ENCODE assay signal across 1 cellular context in genomic region chr2:170770304-170771048, GRCh38.
TF ChIP-seq lines count a peak whose summit lies in the region.

A gene with protein sequence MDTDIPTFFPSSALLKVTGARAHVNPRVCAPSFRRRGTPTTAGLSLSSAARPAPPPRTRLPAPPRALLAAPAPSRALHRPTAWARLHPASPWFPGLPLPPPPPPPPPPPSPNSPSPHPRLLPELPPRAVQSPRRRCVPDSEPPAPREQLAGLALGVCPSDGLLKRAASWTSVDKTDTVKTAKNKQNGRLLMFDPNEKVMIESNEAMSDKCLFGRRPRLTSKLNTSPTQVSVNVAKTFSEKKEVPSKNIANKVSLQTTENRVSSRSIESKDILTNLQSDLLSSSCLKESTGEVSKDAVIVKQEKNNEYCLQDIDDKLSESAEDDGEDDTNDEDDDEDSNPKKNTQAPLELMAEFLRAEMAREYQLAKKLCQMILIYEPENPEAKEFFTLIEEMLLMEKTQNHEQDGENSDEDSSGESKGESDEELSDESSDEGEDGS (plus strand): TSS chr2:170770378. CDS start chr2:170770682, 304 bp downstream.

TF ChIP-seq in K562, 482 proteins besides CTCF, POLR2A, EP300 and RAD21 (continued from another document and continues in another):
- TF ChIP-seq, protein P1, sequence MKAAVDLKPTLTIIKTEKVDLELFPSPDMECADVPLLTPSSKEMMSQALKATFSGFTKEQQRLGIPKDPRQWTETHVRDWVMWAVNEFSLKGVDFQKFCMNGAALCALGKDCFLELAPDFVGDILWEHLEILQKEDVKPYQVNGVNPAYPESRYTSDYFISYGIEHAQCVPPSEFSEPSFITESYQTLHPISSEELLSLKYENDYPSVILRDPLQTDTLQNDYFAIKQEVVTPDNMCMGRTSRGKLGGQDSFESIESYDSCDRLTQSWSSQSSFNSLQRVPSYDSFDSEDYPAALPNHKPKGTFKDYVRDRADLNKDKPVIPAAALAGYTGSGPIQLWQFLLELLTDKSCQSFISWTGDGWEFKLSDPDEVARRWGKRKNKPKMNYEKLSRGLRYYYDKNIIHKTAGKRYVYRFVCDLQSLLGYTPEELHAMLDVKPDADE (conservative IDR thresholded peaks at IDR 0.05; ENCODE audit: control insufficient read depth, low read depth, low read length), result no peak; the same call in 1 of the 2 replicates
- TF ChIP-seq ZNF354B (CRISPR knock-in tag; IDR thresholded peaks at IDR 0.05) (no peak), TAF1 (IDR thresholded peaks at IDR 0.05; ENCODE audit: control insufficient read depth, extremely low read depth, insufficient read depth, low read length, severe bottlenecking) (peak; percentile 70), FOXP1 (CRISPR knock-in tag; IDR thresholded peaks at IDR 0.05) (peak; percentile 15; the same call in 1 of the 2 replicates), PML (IDR thresholded peaks at IDR 0.05; ENCODE audit: low read length) (peak; percentile 52), KLF10 (CRISPR knock-in tag; IDR thresholded peaks at IDR 0.05) (no peak), MEF2D (tag; conservative IDR thresholded peaks at IDR 0.05; ENCODE audit: low read depth) (no peak), SREBF1 (IDR thresholded peaks at IDR 0.05; ENCODE audit: borderline replicate concordance, low read depth, low read length) (no peak), ZNF232 (CRISPR knock-in tag; IDR thresholded peaks at IDR 0.05) (no peak), ELF2 (CRISPR knock-in tag; IDR thresholded peaks at IDR 0.05) (no peak), MCM2 (IDR thresholded peaks at IDR 0.05; ENCODE audit: low read depth) (no peak), CGGBP1 (CRISPR knock-in tag; IDR thresholded peaks at IDR 0.05) (no peak), MYC (IDR thresholded peaks at IDR 0.05; ENCODE audit: low read depth, low read length) (peak; percentile 70), MYC (CRISPR knock-in tag; IDR thresholded peaks at IDR 0.05; ENCODE audit: borderline replicate concordance, low read depth) (peak; percentile 63; the same call in 1 of the 2 replicates), STAT5A (IDR thresholded peaks at IDR 0.05; ENCODE audit: borderline replicate concordance, low read length) (no peak), DACH1 (IDR thresholded peaks at IDR 0.05; ENCODE audit: partially characterized antibody) (peak; percentile 43), STAT5B (CRISPR knock-in tag; IDR thresholded peaks at IDR 0.05) (no peak), KDM4B (IDR thresholded peaks at IDR 0.05; ENCODE audit: borderline replicate concordance in 2 of 2, low read depth in 1 of 2) (no peak), RNF219 (CRISPR knock-in tag; IDR thresholded peaks at IDR 0.05) (no peak), SUPT5H (IDR thresholded peaks at IDR 0.05) (peak; percentile 73), ZNF778 (CRISPR knock-in tag; IDR thresholded peaks at IDR 0.05) (no peak), POLR2AphosphoS5 (IDR thresholded peaks at IDR 0.05; ENCODE audit: control insufficient read depth, insufficient read depth, low read depth, low read length) (peak; percentile 74; the same call in 1 of the 2 replicates), KAT2B (IDR thresholded peaks at IDR 0.05; ENCODE audit: low read depth, low read length) (no peak), SP1 (CRISPR knock-in tag; IDR thresholded peaks at IDR 0.05) (no peak), CTBP1 (IDR thresholded peaks at IDR 0.05; ENCODE audit: borderline replicate concordance) (peak; percentile 57; the same call in 1 of the 2 replicates), CREM (IDR thresholded peaks at IDR 0.05; ENCODE audit: low read depth) (peak; percentile 28; the same call in 1 of the 2 replicates)
- TF ChIP-seq, protein P2, sequence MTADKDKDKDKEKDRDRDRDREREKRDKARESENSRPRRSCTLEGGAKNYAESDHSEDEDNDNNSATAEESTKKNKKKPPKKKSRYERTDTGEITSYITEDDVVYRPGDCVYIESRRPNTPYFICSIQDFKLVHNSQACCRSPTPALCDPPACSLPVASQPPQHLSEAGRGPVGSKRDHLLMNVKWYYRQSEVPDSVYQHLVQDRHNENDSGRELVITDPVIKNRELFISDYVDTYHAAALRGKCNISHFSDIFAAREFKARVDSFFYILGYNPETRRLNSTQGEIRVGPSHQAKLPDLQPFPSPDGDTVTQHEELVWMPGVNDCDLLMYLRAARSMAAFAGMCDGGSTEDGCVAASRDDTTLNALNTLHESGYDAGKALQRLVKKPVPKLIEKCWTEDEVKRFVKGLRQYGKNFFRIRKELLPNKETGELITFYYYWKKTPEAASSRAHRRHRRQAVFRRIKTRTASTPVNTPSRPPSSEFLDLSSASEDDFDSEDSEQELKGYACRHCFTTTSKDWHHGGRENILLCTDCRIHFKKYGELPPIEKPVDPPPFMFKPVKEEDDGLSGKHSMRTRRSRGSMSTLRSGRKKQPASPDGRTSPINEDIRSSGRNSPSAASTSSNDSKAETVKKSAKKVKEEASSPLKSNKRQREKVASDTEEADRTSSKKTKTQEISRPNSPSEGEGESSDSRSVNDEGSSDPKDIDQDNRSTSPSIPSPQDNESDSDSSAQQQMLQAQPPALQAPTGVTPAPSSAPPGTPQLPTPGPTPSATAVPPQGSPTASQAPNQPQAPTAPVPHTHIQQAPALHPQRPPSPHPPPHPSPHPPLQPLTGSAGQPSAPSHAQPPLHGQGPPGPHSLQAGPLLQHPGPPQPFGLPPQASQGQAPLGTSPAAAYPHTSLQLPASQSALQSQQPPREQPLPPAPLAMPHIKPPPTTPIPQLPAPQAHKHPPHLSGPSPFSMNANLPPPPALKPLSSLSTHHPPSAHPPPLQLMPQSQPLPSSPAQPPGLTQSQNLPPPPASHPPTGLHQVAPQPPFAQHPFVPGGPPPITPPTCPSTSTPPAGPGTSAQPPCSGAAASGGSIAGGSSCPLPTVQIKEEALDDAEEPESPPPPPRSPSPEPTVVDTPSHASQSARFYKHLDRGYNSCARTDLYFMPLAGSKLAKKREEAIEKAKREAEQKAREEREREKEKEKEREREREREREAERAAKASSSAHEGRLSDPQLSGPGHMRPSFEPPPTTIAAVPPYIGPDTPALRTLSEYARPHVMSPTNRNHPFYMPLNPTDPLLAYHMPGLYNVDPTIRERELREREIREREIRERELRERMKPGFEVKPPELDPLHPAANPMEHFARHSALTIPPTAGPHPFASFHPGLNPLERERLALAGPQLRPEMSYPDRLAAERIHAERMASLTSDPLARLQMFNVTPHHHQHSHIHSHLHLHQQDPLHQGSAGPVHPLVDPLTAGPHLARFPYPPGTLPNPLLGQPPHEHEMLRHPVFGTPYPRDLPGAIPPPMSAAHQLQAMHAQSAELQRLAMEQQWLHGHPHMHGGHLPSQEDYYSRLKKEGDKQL (CRISPR knock-in tag; IDR thresholded peaks at IDR 0.05; ENCODE audit: borderline replicate concordance), result no peak
- TF ChIP-seq, protein P3, sequence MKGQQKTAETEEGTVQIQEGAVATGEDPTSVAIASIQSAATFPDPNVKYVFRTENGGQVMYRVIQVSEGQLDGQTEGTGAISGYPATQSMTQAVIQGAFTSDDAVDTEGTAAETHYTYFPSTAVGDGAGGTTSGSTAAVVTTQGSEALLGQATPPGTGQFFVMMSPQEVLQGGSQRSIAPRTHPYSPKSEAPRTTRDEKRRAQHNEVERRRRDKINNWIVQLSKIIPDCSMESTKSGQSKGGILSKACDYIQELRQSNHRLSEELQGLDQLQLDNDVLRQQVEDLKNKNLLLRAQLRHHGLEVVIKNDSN (CRISPR knock-in tag; IDR thresholded peaks at IDR 0.05), result no peak
- TF ChIP-seq, protein P4, sequence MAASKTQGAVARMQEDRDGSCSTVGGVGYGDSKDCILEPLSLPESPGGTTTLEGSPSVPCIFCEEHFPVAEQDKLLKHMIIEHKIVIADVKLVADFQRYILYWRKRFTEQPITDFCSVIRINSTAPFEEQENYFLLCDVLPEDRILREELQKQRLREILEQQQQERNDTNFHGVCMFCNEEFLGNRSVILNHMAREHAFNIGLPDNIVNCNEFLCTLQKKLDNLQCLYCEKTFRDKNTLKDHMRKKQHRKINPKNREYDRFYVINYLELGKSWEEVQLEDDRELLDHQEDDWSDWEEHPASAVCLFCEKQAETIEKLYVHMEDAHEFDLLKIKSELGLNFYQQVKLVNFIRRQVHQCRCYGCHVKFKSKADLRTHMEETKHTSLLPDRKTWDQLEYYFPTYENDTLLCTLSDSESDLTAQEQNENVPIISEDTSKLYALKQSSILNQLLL (CRISPR knock-in tag; IDR thresholded peaks at IDR 0.05; ENCODE audit: borderline replicate concordance), result no peak
- TF ChIP-seq, protein P5, sequence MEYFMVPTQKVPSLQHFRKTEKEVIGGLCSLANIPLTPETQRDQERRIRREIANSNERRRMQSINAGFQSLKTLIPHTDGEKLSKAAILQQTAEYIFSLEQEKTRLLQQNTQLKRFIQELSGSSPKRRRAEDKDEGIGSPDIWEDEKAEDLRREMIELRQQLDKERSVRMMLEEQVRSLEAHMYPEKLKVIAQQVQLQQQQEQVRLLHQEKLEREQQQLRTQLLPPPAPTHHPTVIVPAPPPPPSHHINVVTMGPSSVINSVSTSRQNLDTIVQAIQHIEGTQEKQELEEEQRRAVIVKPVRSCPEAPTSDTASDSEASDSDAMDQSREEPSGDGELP (CRISPR knock-in tag; IDR thresholded peaks at IDR 0.05; ENCODE audit: borderline replicate concordance), result peak; percentile 43; the same call in 1 of the 2 replicates
- TF ChIP-seq, protein P6, sequence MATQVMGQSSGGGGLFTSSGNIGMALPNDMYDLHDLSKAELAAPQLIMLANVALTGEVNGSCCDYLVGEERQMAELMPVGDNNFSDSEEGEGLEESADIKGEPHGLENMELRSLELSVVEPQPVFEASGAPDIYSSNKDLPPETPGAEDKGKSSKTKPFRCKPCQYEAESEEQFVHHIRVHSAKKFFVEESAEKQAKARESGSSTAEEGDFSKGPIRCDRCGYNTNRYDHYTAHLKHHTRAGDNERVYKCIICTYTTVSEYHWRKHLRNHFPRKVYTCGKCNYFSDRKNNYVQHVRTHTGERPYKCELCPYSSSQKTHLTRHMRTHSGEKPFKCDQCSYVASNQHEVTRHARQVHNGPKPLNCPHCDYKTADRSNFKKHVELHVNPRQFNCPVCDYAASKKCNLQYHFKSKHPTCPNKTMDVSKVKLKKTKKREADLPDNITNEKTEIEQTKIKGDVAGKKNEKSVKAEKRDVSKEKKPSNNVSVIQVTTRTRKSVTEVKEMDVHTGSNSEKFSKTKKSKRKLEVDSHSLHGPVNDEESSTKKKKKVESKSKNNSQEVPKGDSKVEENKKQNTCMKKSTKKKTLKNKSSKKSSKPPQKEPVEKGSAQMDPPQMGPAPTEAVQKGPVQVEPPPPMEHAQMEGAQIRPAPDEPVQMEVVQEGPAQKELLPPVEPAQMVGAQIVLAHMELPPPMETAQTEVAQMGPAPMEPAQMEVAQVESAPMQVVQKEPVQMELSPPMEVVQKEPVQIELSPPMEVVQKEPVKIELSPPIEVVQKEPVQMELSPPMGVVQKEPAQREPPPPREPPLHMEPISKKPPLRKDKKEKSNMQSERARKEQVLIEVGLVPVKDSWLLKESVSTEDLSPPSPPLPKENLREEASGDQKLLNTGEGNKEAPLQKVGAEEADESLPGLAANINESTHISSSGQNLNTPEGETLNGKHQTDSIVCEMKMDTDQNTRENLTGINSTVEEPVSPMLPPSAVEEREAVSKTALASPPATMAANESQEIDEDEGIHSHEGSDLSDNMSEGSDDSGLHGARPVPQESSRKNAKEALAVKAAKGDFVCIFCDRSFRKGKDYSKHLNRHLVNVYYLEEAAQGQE (CRISPR knock-in tag; IDR thresholded peaks at IDR 0.05; ENCODE audit: low read depth), result 0 out of 2 replicates have a peak, but pooled peaks have one; percentile 26
- TF ChIP-seq, protein P7, sequence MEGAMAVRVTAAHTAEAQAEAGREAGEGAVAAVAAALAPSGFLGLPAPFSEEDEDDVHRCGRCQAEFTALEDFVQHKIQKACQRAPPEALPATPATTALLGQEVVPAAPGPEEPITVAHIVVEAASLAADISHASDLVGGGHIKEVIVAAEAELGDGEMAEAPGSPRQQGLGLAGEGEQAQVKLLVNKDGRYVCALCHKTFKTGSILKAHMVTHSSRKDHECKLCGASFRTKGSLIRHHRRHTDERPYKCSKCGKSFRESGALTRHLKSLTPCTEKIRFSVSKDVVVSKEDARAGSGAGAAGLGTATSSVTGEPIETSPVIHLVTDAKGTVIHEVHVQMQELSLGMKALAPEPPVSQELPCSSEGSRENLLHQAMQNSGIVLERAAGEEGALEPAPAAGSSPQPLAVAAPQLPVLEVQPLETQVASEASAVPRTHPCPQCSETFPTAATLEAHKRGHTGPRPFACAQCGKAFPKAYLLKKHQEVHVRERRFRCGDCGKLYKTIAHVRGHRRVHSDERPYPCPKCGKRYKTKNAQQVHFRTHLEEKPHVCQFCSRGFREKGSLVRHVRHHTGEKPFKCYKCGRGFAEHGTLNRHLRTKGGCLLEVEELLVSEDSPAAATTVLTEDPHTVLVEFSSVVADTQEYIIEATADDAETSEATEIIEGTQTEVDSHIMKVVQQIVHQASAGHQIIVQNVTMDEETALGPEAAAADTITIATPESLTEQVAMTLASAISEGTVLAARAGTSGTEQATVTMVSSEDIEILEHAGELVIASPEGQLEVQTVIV (CRISPR knock-in tag; IDR thresholded peaks at IDR 0.05; ENCODE audit: borderline replicate concordance), result no peak
- TF ChIP-seq, protein P8, sequence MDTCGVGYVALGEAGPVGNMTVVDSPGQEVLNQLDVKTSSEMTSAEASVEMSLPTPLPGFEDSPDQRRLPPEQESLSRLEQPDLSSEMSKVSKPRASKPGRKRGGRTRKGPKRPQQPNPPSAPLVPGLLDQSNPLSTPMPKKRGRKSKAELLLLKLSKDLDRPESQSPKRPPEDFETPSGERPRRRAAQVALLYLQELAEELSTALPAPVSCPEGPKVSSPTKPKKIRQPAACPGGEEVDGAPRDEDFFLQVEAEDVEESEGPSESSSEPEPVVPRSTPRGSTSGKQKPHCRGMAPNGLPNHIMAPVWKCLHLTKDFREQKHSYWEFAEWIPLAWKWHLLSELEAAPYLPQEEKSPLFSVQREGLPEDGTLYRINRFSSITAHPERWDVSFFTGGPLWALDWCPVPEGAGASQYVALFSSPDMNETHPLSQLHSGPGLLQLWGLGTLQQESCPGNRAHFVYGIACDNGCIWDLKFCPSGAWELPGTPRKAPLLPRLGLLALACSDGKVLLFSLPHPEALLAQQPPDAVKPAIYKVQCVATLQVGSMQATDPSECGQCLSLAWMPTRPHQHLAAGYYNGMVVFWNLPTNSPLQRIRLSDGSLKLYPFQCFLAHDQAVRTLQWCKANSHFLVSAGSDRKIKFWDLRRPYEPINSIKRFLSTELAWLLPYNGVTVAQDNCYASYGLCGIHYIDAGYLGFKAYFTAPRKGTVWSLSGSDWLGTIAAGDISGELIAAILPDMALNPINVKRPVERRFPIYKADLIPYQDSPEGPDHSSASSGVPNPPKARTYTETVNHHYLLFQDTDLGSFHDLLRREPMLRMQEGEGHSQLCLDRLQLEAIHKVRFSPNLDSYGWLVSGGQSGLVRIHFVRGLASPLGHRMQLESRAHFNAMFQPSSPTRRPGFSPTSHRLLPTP (IDR thresholded peaks at IDR 0.05; ENCODE audit: borderline replicate concordance, extremely low read depth, insufficient read length), result no peak
